1 cellular context compared by ENCODE assay signal in genomic region chr2:231050018-231050901, GRCh38.
TF ChIP-seq lines count a peak whose summit lies in the region.

No MANE protein-coding gene starts in this region.

TF ChIP-seq in HepG2, 621 proteins besides CTCF, POLR2A, EP300 and RAD21 (continued from another document and continues in another):
- TF ChIP-seq SNRNP70 (IDR thresholded peaks at IDR 0.05; ENCODE audit: low read depth, low read length) = no peak
- peak; percentile 45; the same call in 1 of the 2 replicates for TF ChIP-seq ZNF547 (CRISPR knock-in tag; IDR thresholded peaks at IDR 0.05)
- TF ChIP-seq CBX2 (IDR thresholded peaks at IDR 0.05; ENCODE audit: low read depth, low read length) = no peak
- TF ChIP-seq CBX2 (CRISPR knock-in tag; IDR thresholded peaks at IDR 0.05; ENCODE audit: low read depth) = peak; percentile 92
- TF ChIP-seq, protein P1, sequence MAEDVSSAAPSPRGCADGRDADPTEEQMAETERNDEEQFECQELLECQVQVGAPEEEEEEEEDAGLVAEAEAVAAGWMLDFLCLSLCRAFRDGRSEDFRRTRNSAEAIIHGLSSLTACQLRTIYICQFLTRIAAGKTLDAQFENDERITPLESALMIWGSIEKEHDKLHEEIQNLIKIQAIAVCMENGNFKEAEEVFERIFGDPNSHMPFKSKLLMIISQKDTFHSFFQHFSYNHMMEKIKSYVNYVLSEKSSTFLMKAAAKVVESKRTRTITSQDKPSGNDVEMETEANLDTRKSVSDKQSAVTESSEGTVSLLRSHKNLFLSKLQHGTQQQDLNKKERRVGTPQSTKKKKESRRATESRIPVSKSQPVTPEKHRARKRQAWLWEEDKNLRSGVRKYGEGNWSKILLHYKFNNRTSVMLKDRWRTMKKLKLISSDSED (CRISPR knock-in tag; IDR thresholded peaks at IDR 0.05) = no peak
- TF ChIP-seq DR1 (CRISPR knock-in tag; IDR thresholded peaks at IDR 0.05) = peak; percentile 99
- TF ChIP-seq HCFC1 (IDR thresholded peaks at IDR 0.05; ENCODE audit: low read depth, low read length) = peak; percentile 4; the same call in 1 of the 2 replicates
- TF ChIP-seq ZNF496 (CRISPR knock-in tag; IDR thresholded peaks at IDR 0.05; ENCODE audit: insufficient replicate concordance) = no peak
- peak; percentile 75 to 97 for TF ChIP-seq HMGXB4 (CRISPR knock-in tag; IDR thresholded peaks at IDR 0.05; ENCODE audit: borderline replicate concordance in 1 of 2, low read depth in 1 of 2)
- TF ChIP-seq ZNF10 (CRISPR knock-in tag; IDR thresholded peaks at IDR 0.05; ENCODE audit: borderline replicate concordance, low read depth) = no peak
- peak; percentile 99 for TF ChIP-seq FOXJ3 (CRISPR knock-in tag; IDR thresholded peaks at IDR 0.05; ENCODE audit: borderline replicate concordance)
- peak; percentile 65; the same call in 1 of the 2 replicates for TF ChIP-seq BCL3 (CRISPR knock-in tag; IDR thresholded peaks at IDR 0.05)
- TF ChIP-seq, protein P2, sequence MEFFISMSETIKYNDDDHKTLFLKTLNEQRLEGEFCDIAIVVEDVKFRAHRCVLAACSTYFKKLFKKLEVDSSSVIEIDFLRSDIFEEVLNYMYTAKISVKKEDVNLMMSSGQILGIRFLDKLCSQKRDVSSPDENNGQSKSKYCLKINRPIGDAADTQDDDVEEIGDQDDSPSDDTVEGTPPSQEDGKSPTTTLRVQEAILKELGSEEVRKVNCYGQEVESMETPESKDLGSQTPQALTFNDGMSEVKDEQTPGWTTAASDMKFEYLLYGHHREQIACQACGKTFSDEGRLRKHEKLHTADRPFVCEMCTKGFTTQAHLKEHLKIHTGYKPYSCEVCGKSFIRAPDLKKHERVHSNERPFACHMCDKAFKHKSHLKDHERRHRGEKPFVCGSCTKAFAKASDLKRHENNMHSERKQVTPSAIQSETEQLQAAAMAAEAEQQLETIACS (CRISPR knock-in tag; IDR thresholded peaks at IDR 0.05) = peak; percentile 40
- TF ChIP-seq, protein P3, sequence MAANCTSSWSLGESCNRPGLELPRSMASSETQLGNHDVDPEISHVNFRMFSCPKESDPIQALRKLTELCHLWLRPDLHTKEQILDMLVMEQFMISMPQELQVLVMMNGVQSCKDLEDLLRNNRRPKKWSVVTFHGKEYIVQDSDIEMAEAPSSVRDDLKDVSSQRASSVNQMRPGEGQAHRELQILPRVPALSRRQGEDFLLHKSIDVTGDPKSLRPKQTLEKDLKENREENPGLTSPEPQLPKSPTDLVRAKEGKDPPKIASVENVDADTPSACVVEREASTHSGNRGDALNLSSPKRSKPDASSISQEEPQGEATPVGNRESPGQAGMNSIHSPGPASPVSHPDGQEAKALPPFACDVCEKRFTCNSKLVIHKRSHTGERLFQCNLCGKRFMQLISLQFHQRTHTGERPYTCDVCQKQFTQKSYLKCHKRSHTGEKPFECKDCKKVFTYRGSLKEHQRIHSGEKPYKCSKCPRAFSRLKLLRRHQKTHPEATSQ (CRISPR knock-in tag; IDR thresholded peaks at IDR 0.05; ENCODE audit: borderline replicate concordance) = peak; percentile 71; the same call in 1 of the 2 replicates
- 0 out of 2 replicates have a peak, but pooled peaks have one; percentile 55 for TF ChIP-seq MAFF (IDR thresholded peaks at IDR 0.05; ENCODE audit: low read depth, low read length)
- TF ChIP-seq, protein P4, sequence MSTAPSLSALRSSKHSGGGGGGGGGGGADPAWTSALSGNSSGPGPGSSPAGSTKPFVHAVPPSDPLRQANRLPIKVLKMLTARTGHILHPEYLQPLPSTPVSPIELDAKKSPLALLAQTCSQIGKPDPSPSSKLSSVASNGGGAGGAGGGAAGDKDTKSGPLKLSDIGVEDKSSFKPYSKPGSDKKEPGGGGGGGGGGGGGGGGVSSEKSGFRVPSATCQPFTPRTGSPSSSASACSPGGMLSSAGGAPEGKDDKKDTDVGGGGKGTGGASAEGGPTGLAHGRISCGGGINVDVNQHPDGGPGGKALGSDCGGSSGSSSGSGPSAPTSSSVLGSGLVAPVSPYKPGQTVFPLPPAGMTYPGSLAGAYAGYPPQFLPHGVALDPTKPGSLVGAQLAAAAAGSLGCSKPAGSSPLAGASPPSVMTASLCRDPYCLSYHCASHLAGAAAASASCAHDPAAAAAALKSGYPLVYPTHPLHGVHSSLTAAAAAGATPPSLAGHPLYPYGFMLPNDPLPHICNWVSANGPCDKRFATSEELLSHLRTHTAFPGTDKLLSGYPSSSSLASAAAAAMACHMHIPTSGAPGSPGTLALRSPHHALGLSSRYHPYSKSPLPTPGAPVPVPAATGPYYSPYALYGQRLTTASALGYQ (CRISPR knock-in tag; IDR thresholded peaks at IDR 0.05) = peak; percentile 98
- TF ChIP-seq RARG (CRISPR knock-in tag; IDR thresholded peaks at IDR 0.05; ENCODE audit: low read depth) = 0 out of 2 replicates have a peak, but pooled peaks have one; percentile 74
- TF ChIP-seq, protein P5, sequence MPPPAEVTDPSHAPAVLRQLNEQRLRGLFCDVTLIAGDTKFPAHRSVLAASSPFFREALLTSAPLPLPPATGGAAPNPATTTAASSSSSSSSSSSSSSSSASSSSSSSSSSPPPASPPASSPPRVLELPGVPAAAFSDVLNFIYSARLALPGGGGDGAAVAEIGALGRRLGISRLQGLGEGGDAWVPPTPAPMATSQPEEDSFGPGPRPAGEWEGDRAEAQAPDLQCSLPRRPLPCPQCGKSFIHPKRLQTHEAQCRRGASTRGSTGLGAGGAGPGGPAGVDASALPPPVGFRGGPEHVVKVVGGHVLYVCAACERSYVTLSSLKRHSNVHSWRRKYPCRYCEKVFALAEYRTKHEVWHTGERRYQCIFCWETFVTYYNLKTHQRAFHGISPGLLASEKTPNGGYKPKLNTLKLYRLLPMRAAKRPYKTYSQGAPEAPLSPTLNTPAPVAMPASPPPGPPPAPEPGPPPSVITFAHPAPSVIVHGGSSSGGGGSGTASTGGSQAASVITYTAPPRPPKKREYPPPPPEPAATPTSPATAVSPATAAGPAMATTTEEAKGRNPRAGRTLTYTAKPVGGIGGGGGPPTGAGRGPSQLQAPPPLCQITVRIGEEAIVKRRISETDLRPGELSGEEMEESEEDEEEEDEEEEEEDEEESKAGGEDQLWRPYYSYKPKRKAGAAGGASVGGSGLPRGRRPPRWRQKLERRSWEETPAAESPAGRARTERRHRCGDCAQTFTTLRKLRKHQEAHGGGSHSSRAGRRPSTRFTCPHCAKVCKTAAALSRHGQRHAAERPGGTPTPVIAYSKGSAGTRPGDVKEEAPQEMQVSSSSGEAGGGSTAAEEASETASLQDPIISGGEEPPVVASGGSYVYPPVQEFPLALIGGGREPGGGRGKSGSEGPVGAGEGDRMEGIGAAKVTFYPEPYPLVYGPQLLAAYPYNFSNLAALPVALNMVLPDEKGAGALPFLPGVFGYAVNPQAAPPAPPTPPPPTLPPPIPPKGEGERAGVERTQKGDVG (CRISPR knock-in tag; IDR thresholded peaks at IDR 0.05; ENCODE audit: borderline replicate concordance) = peak; percentile 98; the same call in 1 of the 2 replicates
- TF ChIP-seq ZNF768 (CRISPR knock-in tag; IDR thresholded peaks at IDR 0.05) = peak; percentile 94; the same call in 1 of the 2 replicates
- peak; percentile 69 for TF ChIP-seq ONECUT2 (CRISPR knock-in tag; IDR thresholded peaks at IDR 0.05)
- peak; percentile 98 for TF ChIP-seq REL (CRISPR knock-in tag; conservative IDR thresholded peaks at IDR 0.05)
- TF ChIP-seq ZC3H4 (CRISPR knock-in tag; IDR thresholded peaks at IDR 0.05; ENCODE audit: borderline replicate concordance) = no peak; the same call in 1 of the 2 replicates
- TF ChIP-seq SIX1 (CRISPR knock-in tag; IDR thresholded peaks at IDR 0.05; ENCODE audit: borderline replicate concordance) = 0 out of 2 replicates have a peak, but pooled peaks have one; percentile 87
- TF ChIP-seq KDM5A (IDR thresholded peaks at IDR 0.05; ENCODE audit: borderline replicate concordance, low read length) = no peak; the same call in 1 of the 2 replicates
- TF ChIP-seq RBFOX2 (IDR thresholded peaks at IDR 0.05; ENCODE audit: low read depth, low read length) = peak; percentile 77
- peak; percentile 96 for TF ChIP-seq ESRRA (CRISPR knock-in tag; IDR thresholded peaks at IDR 0.05; ENCODE audit: low read depth)
- no peak for TF ChIP-seq SMAD1 (CRISPR knock-in tag; IDR thresholded peaks at IDR 0.05; ENCODE audit: borderline replicate concordance, low read depth)
- no peak for TF ChIP-seq ZFP41 (CRISPR knock-in tag; IDR thresholded peaks at IDR 0.05; ENCODE audit: borderline replicate concordance)
- peak; percentile 98 for TF ChIP-seq NKX3-1 (CRISPR knock-in tag; IDR thresholded peaks at IDR 0.05)
- TF ChIP-seq CBFB (CRISPR knock-in tag; IDR thresholded peaks at IDR 0.05) = peak; percentile 89
- TF ChIP-seq ZNF75D (CRISPR knock-in tag; IDR thresholded peaks at IDR 0.05; ENCODE audit: borderline replicate concordance) = no peak
- peak; percentile 99 for TF ChIP-seq ZGPAT (CRISPR knock-in tag; IDR thresholded peaks at IDR 0.05)
- TF ChIP-seq, protein P6, sequence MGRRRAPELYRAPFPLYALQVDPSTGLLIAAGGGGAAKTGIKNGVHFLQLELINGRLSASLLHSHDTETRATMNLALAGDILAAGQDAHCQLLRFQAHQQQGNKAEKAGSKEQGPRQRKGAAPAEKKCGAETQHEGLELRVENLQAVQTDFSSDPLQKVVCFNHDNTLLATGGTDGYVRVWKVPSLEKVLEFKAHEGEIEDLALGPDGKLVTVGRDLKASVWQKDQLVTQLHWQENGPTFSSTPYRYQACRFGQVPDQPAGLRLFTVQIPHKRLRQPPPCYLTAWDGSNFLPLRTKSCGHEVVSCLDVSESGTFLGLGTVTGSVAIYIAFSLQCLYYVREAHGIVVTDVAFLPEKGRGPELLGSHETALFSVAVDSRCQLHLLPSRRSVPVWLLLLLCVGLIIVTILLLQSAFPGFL (CRISPR knock-in tag; IDR thresholded peaks at IDR 0.05) = peak; percentile 61; the same call in 1 of the 2 replicates
- peak; percentile 93 for TF ChIP-seq TBL1XR1 (IDR thresholded peaks at IDR 0.05; ENCODE audit: borderline replicate concordance, low read length, partially characterized antibody)
- peak; percentile 91 for TF ChIP-seq KAT8 (CRISPR knock-in tag; IDR thresholded peaks at IDR 0.05)
- no peak for TF ChIP-seq SMAD9 (CRISPR knock-in tag; IDR thresholded peaks at IDR 0.05)
- peak; percentile 100 for TF ChIP-seq MED1 (CRISPR knock-in tag; IDR thresholded peaks at IDR 0.05)
- peak; percentile 95 for TF ChIP-seq PRMT3 (CRISPR knock-in tag; IDR thresholded peaks at IDR 0.05; ENCODE audit: borderline replicate concordance, low read depth)
- TF ChIP-seq HNRNPK (IDR thresholded peaks at IDR 0.05; ENCODE audit: low read depth, low read length, poor library complexity, severe bottlenecking) = no peak
- no peak for TF ChIP-seq ZFAT (CRISPR knock-in tag; conservative IDR thresholded peaks at IDR 0.05)
- TF ChIP-seq, protein P7, sequence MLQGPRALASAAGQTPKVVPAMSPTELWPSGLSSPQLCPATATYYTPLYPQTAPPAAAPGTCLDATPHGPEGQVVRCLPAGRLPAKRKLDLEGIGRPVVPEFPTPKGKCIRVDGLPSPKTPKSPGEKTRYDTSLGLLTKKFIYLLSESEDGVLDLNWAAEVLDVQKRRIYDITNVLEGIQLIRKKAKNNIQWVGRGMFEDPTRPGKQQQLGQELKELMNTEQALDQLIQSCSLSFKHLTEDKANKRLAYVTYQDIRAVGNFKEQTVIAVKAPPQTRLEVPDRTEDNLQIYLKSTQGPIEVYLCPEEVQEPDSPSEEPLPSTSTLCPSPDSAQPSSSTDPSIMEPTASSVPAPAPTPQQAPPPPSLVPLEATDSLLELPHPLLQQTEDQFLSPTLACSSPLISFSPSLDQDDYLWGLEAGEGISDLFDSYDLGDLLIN (CRISPR knock-in tag; IDR thresholded peaks at IDR 0.05; ENCODE audit: borderline replicate concordance) = peak; percentile 87; the same call in 1 of the 2 replicates
- TF ChIP-seq, protein P8, sequence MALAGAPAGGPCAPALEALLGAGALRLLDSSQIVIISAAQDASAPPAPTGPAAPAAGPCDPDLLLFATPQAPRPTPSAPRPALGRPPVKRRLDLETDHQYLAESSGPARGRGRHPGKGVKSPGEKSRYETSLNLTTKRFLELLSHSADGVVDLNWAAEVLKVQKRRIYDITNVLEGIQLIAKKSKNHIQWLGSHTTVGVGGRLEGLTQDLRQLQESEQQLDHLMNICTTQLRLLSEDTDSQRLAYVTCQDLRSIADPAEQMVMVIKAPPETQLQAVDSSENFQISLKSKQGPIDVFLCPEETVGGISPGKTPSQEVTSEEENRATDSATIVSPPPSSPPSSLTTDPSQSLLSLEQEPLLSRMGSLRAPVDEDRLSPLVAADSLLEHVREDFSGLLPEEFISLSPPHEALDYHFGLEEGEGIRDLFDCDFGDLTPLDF (CRISPR knock-in tag; IDR thresholded peaks at IDR 0.05) = peak; percentile 90
- TF ChIP-seq TEF (CRISPR knock-in tag; IDR thresholded peaks at IDR 0.05) = peak; percentile 98
- no peak for TF ChIP-seq ATRX (CRISPR knock-in tag; IDR thresholded peaks at IDR 0.05; ENCODE audit: borderline replicate concordance)
